8 cellular contexts compared by ENCODE assay signal in the genomic region with DNA sequence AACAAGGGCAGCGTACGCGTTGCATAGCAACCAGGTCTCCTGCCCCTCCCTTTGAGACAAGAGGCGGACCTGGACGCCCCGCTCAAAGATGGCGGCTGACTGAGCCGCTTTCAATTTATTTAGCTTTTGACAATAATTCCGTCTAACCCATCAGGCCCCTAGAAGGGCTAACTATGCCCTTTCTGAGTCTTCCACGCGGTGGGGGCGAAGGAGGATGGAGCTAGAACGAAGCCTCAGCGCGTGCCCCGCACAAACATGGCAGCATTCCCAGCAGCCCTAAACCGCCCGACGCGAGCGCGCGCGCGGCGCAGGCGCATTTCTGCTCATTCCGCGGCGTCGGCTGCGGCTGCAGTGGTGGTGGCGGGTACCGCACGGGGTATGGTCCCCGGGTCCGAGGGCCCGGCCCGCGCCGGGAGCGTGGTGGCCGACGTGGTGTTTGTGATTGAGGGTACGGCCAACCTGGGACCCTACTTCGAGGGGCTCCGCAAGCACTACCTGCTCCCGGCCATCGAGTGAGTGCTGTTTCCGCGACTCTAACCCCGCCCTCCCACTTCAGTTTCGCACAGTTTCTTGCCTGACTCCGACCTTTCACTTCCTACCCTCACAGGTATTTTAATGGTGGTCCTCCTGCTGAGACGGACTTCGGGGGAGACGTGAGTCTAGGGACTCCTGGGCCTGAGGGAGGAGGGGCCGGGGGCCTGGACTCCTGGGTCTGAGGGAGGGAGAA. TPM values are rescaled to one million over a fixed set of nuclear protein-coding genes. Genes with fewer than 3 reads are reported as not detected.
A peak's percentile ranks its signal among the peaks of the same experiment; 100 is the strongest.
DNase-seq lines count a peak whose midpoint lies in the region; ATAC-seq and TF ChIP-seq lines count a peak whose summit lies in the region.

MED25 (plus strand) TSS at position 326 of the 727 bp plus-strand sequence; CDS start at position 379, 53 bp downstream.

- peak; percentile 46 for DNase-seq in BJ (ENCODE audit: low read depth)
- DNase-seq in NCI-H510A treated with DMSO at 0.1 percent for 48 hours (lab: John Stamatoyannopoulos, UW), result peak; percentile 97
- peak; percentile 89 for DNase-seq in activated CD4-positive, alpha-beta T cell treated with anti-CD3 and anti-CD28 coated beads, Interleukin-2, amount 50 U/mL, for 1 hour
- peak; percentile 69 for DNase-seq in dedifferentiated amniotic fluid mesenchymal stem cell (ENCODE audit: extremely low spot score)
- DNase-seq in left lobe of liver (ENCODE audit: low spot score), result peak; percentile 87
- peak; percentile 76 for DNase-seq in stimulated activated CD4-positive, alpha-beta T cell treated with anti-CD3 and anti-CD28 coated beads, Interleukin-2, amount 100 ng/mL, for 4 hours (ENCODE audit: low read depth)

- ATAC-seq in HG03439 (IDR thresholded peaks at IDR 0.05; ENCODE audit: unreplicated experiment) (peak; percentile 66), left lobe of liver (peak; percentile 82)

- POLR2A ChIA-PET in BJ (lab: Charles Lee), result interaction anchor here (0.6 kb wide), 1 partner anchor 47 kb away, joined by 3 read pairs; no protein-coding TSS in a partner anchor

- peak; percentile 84 for TF ChIP-seq POLR2A in GM19193 (IDR thresholded peaks at IDR 0.05; ENCODE audit: extremely low read depth, insufficient read depth, insufficient read length)

- 0 out of 2 replicates have a peak, but pooled peaks have one; percentile 23 for TF ChIP-seq CTCF in BJ (IDR thresholded peaks at IDR 0.05; ENCODE audit: insufficient read depth, low read depth, low read length)

- CTCF ChIA-PET in BJ (lab: Yijun Ruan, JAX), result interaction anchor here (0.6 to 1.2 kb wide), 4 partner anchors 101 to 421 kb away, joined by 3 to 8 read pairs (median 4); no protein-coding TSS in a partner anchor

- no peaks in the 10 kb centered on the region for H3K27me3 ChIP-seq in BJ (ENCODE audit: control insufficient read depth, insufficient read depth, low read length)

- H3K4me3 ChIP-seq in BJ (ENCODE audit: low read depth, low read length), result peak within 1 kb of the TSS; percentile 58

- peaks cover 4% of the 10 kb centered on the region for H3K36me3 ChIP-seq in BJ (ENCODE audit: control insufficient read depth, insufficient read depth, low read length)

RNA-seq across cellular contexts. Expression of gene MED25, which starts in this region (rescaled TPM):
- polyA plus RNA-seq in BJ (2011; rRNA removed), result 12.3 and 27.7 TPM in 2 replicates
- 20.0 and 34.8 TPM in 2 replicates for polyA minus RNA-seq in BJ (2011; rRNA and poly(A)+ RNA removed)
- 16.5 TPM for total RNA-seq in left lobe of liver

Comparison
In these comparisons a context has a peak if more than half of its experiments do, and no peak if none do; other contexts are left out.
1. Peak in every context shown above with its lines: DNase-seq, ATAC-seq and H3K4me3 ChIP-seq.
2. DNase-seq: peak in every context shown above with its lines; median percentile 97 in NCI-H510A treated with DMSO at 0.1 percent for 48 hours; 89 in activated CD4-positive, alpha-beta T cell treated with anti-CD3 and anti-CD28 coated beads, Interleukin-2, amount 50 U/mL, for 1 hour; 87 in left lobe of liver; 76 in stimulated activated CD4-positive, alpha-beta T cell treated with anti-CD3 and anti-CD28 coated beads, Interleukin-2, amount 100 ng/mL, for 4 hours; 69 in dedifferentiated amniotic fluid mesenchymal stem cell; 46 in BJ.